ENCODE assay signal across 21 cellular contexts in the genomic region with DNA sequence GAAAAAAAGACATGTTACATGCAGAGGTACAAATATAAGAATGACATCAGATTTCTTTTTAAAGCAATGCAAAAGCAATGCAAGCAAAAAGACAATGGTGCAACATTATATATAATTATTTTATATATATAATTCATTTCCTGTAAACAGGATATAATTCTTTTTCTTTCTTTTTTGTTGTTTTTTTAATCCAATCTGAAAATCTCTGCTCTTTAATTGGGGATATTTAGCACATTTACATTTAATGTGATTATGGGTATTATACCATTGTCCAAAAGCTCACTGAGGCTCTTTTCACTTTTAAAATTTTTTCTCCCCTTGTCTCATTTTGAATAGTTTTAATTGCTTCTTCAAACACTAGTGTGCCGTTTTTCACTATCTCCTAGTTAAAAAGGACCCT.
DNase-seq lines count a peak whose midpoint lies in the region; ATAC-seq, FAIRE-seq and TF ChIP-seq lines count a peak whose summit lies in the region.
"Had no signal": no experiment of that assay in that cellular context is flagged by ENCODE, and none has a peak within 500 bp of the region (broad histone marks: within the 10 kb centered on the region; RNA-seq: fewer than 3 reads in every experiment).

No MANE protein-coding gene starts in this region.

- H3K27me3 ChIP-seq in K562 (ENCODE audit: control insufficient read depth in 2 of 2, insufficient read depth in 2 of 2, low read length in 2 of 2) (peaks cover 0 to 10% of the 10 kb centered on the region in 2 experiments; a peak in 2 of 5 replicates), breast epithelium (no peaks in the 10 kb centered on the region)
- H3K27me3 ChIP-seq: BLaER1 treated with 17β-estradiol and CSF1 and Interleukin-3, amounts not matched to agents 10 nM and 100 nM had no signal

- TF ChIP-seq EP300 in K562 (IDR thresholded peaks at IDR 0.05; ENCODE audit: low read length), result no peak

- H3K9me3 ChIP-seq in K562 (replicated peaks; ENCODE audit: control insufficient read depth, insufficient read depth, low read depth, low read length) (no peaks in the 10 kb centered on the region), breast epithelium (peaks cover 6 to 10% of the 10 kb centered on the region in 2 donors)

- H3K27ac Mint-ChIP-seq in activated naive CD4-positive, alpha-beta T cell treated with anti-CD3 and anti-CD28 coated beads, Interleukin-2, amount 50 U/mL, for 24 hours, result peak overlapping the region; percentile 42
- no peak overlapping the region for H3K27ac Mint-ChIP-seq in activated naive CD4-positive, alpha-beta T cell treated with anti-CD3 and anti-CD28 coated beads, Interleukin-2, amount 50 U/mL, for 72 hours
- H3K27ac Mint-ChIP-seq: B cell; CD4-positive, alpha-beta T cell; CD8-positive, alpha-beta T cell had no signal

- H3K4me1 ChIP-seq in K562 (replicated peaks in 1 of 2; ENCODE audit: control insufficient read depth in 2 of 2, insufficient read depth in 2 of 2, low read length in 2 of 2) (no peaks in the 10 kb centered on the region), breast epithelium (no peaks in the 10 kb centered on the region)
- H3K4me1 ChIP-seq: A549; BLaER1 treated with 17β-estradiol and CSF1 and Interleukin-3, amounts not matched to agents 10 nM and 100 nM; Caco-2 had no signal

- H3K4me1 Mint-ChIP-seq in activated naive CD4-positive, alpha-beta T cell treated with anti-CD3 and anti-CD28 coated beads, Interleukin-2, amount 50 U/mL, for 24 hours, result no peaks in the 10 kb centered on the region
- H3K4me1 Mint-ChIP-seq: B cell had no signal

- TF ChIP-seq POLR2A in K562 (conservative IDR thresholded peaks at IDR 0.05) (no peak), breast epithelium (IDR thresholded peaks at IDR 0.05) (no peak)

- H2AFZ ChIP-seq in K562 (ENCODE audit: low read depth, low read length), result no peak overlapping the region

- H3K4me2 ChIP-seq in K562 (ENCODE audit: insufficient read depth, low read length), result no peak overlapping the region
- H3K4me2 ChIP-seq: A549; BLaER1 treated with 17β-estradiol and CSF1 and Interleukin-3, amounts not matched to agents 10 nM and 100 nM had no signal

- in situ Hi-C loops in K562 (cut with MboI), result no loop called here
- in situ Hi-C loops in G401 (cut with HindIII; ENCODE audit: low sequenced_read_pairs), result no loop called here

- H3K9me1 ChIP-seq in K562 (ENCODE audit: control insufficient read depth, insufficient read depth, low read length), result no peaks in the 10 kb centered on the region

- intact Hi-C loops in K562 (cut with micrococcal nuclease), result no loop called here
- intact Hi-C loops in breast epithelium (cut with DNase I; ENCODE audit: low total_unique reads), result no loop called here

- peaks cover 5% of the 10 kb centered on the region for H3K36me3 Mint-ChIP-seq in activated naive CD4-positive, alpha-beta T cell treated with anti-CD3 and anti-CD28 coated beads, Interleukin-2, amount 50 U/mL, for 24 hours
- peaks cover 30 to 48% of the 10 kb centered on the region in 2 donors for H3K36me3 Mint-ChIP-seq in activated naive CD4-positive, alpha-beta T cell treated with anti-CD3 and anti-CD28 coated beads, Interleukin-2, amount 50 U/mL, for 72 hours
- H3K36me3 Mint-ChIP-seq: CD8-positive, alpha-beta T cell had no signal

- H3K4me3 ChIP-seq in K562, result no peak overlapping the region
- no peak overlapping the region for H3K4me3 ChIP-seq in breast epithelium
- H3K4me3 ChIP-seq: A549; BLaER1 treated with 17β-estradiol and CSF1 and Interleukin-3, amounts not matched to agents 10 nM and 100 nM; GM12878 had no signal

- H3K4me3 Mint-ChIP-seq in activated naive CD4-positive, alpha-beta T cell treated with anti-CD3 and anti-CD28 coated beads, Interleukin-2, amount 50 U/mL, for 24 hours, result no peak overlapping the region
- H3K4me3 Mint-ChIP-seq: B cell; CD4-positive, alpha-beta T cell; CD8-positive, alpha-beta T cell had no signal

- H3K79me2 ChIP-seq in K562 (ENCODE audit: control insufficient read depth, insufficient read depth, low read length), result no peaks in the 10 kb centered on the region

- no peak for DNase-seq in activated naive CD4-positive, alpha-beta T cell treated with anti-CD3 and anti-CD28 coated beads, Interleukin-2, amount 50 U/mL, for 72 hours (ENCODE audit: low spot score in 2 of 2)
- no peak for DNase-seq in K562 (ENCODE audit: extremely low read depth in 1 of 4, low spot score in 3 of 4)
- DNase-seq in G401 (ENCODE audit: low spot score), result no peak
- DNase-seq in breast epithelium (ENCODE audit: low spot score in 2 of 2), result no peak
- DNase-seq: AML-193; Caco-2; Calu3; CD4-positive, alpha-beta T cell; CD8-positive, alpha-beta T cell; DMS79 treated with DMSO at 0.1 percent for 48 hours; GDM1 had no signal

- no peaks in the 10 kb centered on the region for H4K20me1 ChIP-seq in K562 (replicated peaks; ENCODE audit: control insufficient read depth, insufficient read depth, low read length)
- H4K20me1 ChIP-seq: BLaER1 treated with 17β-estradiol and CSF1 and Interleukin-3, amounts not matched to agents 10 nM and 100 nM had no signal

- no peak for FAIRE-seq in K562 (lab: Jason Lieb, UNC)
- FAIRE-seq: A549, D721Med, GM12878, GM12892, GM18507 had no signal

- POLR2A ChIA-PET in K562 (lab: Yijun Ruan, JAX), result no interaction called here

- no peak overlapping the region for H3K27ac ChIP-seq in K562 (ENCODE audit: extremely low read depth, low read depth, low read length)
- no peak overlapping the region for H3K27ac ChIP-seq in breast epithelium
- H3K27ac ChIP-seq: 22Rv1; A549; BLaER1 treated with 17β-estradiol and CSF1 and Interleukin-3, amounts not matched to agents 10 nM and 100 nM; C4-2B had no signal

- no TSS peak for BruUV-seq in K562 (replicated peaks; lab: Mats Ljungman, UMichigan)

- no peak for TF ChIP-seq CTCF in K562 (IDR thresholded peaks at IDR 0.05 in 2 of 3, conservative IDR thresholded peaks at IDR 0.05 in 1 of 3; ENCODE audit: insufficient read depth in 2 of 3, low read depth in 1 of 3, low read length in 3 of 3)
- no peak for TF ChIP-seq CTCF in breast epithelium (IDR thresholded peaks at IDR 0.05)

- peaks cover 33% of the 10 kb centered on the region for H3K9me3 Mint-ChIP-seq in activated naive CD4-positive, alpha-beta T cell treated with anti-CD3 and anti-CD28 coated beads, Interleukin-2, amount 50 U/mL, for 24 hours
- peaks cover 23 to 45% of the 10 kb centered on the region in 2 donors for H3K9me3 Mint-ChIP-seq in activated naive CD4-positive, alpha-beta T cell treated with anti-CD3 and anti-CD28 coated beads, Interleukin-2, amount 50 U/mL, for 72 hours

- peaks cover 13% of the 10 kb centered on the region for H3K27me3 Mint-ChIP-seq in activated naive CD4-positive, alpha-beta T cell treated with anti-CD3 and anti-CD28 coated beads, Interleukin-2, amount 50 U/mL, for 24 hours

- no peaks in the 10 kb centered on the region for H3K36me3 ChIP-seq in K562 (ENCODE audit: control insufficient read depth, insufficient read depth, low read length)
- H3K36me3 ChIP-seq in breast epithelium, result no peaks in the 10 kb centered on the region
- H3K36me3 ChIP-seq: BLaER1 treated with 17β-estradiol and CSF1 and Interleukin-3, amounts not matched to agents 10 nM and 100 nM had no signal

- CTCF ChIA-PET in K562 (lab: Yijun Ruan, JAX; ENCODE audit: low intra/inter-chr PET ratio), result no interaction called here

- H3K9ac ChIP-seq in K562 (ENCODE audit: insufficient read depth in 1 of 2, low read depth in 2 of 2, low read length in 2 of 2), result no peak overlapping the region
- H3K9ac ChIP-seq: BLaER1 treated with 17β-estradiol and CSF1 and Interleukin-3, amounts not matched to agents 10 nM and 100 nM had no signal

- no peak for TF ChIP-seq RAD21 in K562 (CRISPR knock-in tag; conservative IDR thresholded peaks at IDR 0.05 in 1 of 2, IDR thresholded peaks at IDR 0.05 in 1 of 2)

- 0% methylated on average over 1 of the region's 1 CpG for WGBS in K562 (ENCODE audit: insufficient coverage, low coverage, missing lambda C conversion rate)

- no peak for ATAC-seq in activated naive CD4-positive, alpha-beta T cell treated with anti-CD3 and anti-CD28 coated beads, Interleukin-2, amount 50 U/mL, for 72 hours
- no peak for ATAC-seq in K562
- ATAC-seq: A549; CD8-positive, alpha-beta T cell; GM12878 had no signal

TF ChIP-seq in K562, 482 proteins besides CTCF, POLR2A, EP300 and RAD21:
- TF ChIP-seq ZNF766 (CRISPR knock-in tag; conservative IDR thresholded peaks at IDR 0.05), result no peak
- TF ChIP-seq ZNF507 (tag; conservative IDR thresholded peaks at IDR 0.05), result peak; percentile 92
- no peak for TF ChIP-seq ZKSCAN8 (CRISPR knock-in tag; IDR thresholded peaks at IDR 0.05)
- TF ChIP-seq SMARCB1 (IDR thresholded peaks at IDR 0.05; ENCODE audit: insufficient read length, low read depth), result no peak
